In the genomic region with DNA sequence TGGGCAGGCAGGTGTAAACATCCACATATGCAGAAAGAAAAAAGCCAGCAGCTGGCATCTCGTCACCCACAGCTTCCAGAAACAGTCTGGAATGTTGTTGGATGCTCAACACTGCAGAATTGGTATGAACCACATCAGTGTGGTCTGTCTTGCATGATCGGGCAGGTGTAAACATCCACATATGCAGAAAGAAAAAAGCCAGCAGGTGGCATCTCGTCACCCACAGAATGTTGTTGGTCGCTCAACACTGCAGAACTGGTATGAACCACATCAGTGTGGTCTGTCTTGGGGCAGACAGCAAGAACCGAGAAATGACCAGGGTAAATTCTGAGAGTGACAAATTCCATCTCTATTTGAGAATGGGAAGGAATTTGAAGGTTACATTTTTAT, we compare ENCODE assay signal across 8 cellular contexts. TPM values are rescaled to one million over a fixed set of nuclear protein-coding genes. Genes with fewer than 3 reads are reported as not detected.
DNase-seq lines count a peak whose midpoint lies in the region; ATAC-seq and TF ChIP-seq lines count a peak whose summit lies in the region.

No MANE protein-coding gene starts in this region.

- H3K27ac Mint-ChIP-seq in activated T-helper 17 cell treated with anti-CD3 and anti-CD28 coated beads, Interleukin-2, amount 50 U/mL, for 72 hours = peak overlapping the region; percentile 72

- ATAC-seq in GM19468 (IDR thresholded peaks at IDR 0.05; ENCODE audit: extremely low read depth, unreplicated experiment) (peak; percentile 93), HG03460 (IDR thresholded peaks at IDR 0.05; ENCODE audit: unreplicated experiment) (peak; percentile 89)
- peak; percentile 74 for ATAC-seq in activated T-helper 17 cell treated with anti-CD3 and anti-CD28 coated beads, Interleukin-2, amount 50 U/mL, for 72 hours (replicated peaks)

- no peak overlapping the region for H3K4me3 ChIP-seq in GM12875 (ENCODE audit: low read depth, low read length)

- peaks cover 57% of the 10 kb centered on the region for H3K4me1 Mint-ChIP-seq in activated T-helper 17 cell treated with anti-CD3 and anti-CD28 coated beads, Interleukin-2, amount 50 U/mL, for 72 hours

- H3K9me3 Mint-ChIP-seq in activated T-helper 17 cell treated with anti-CD3 and anti-CD28 coated beads, Interleukin-2, amount 50 U/mL, for 72 hours = no peaks in the 10 kb centered on the region

- peak; percentile 31; the same call in 1 of the 2 replicates for TF ChIP-seq CTCF in GM12875 (IDR thresholded peaks at IDR 0.05; ENCODE audit: borderline replicate concordance, insufficient read depth, low read depth, low read length)

- H3K27me3 Mint-ChIP-seq in activated T-helper 17 cell treated with anti-CD3 and anti-CD28 coated beads, Interleukin-2, amount 50 U/mL, for 72 hours = no peaks in the 10 kb centered on the region

- H3K36me3 Mint-ChIP-seq in activated T-helper 17 cell treated with anti-CD3 and anti-CD28 coated beads, Interleukin-2, amount 50 U/mL, for 72 hours (ENCODE audit: low read depth) = peaks cover 13% of the 10 kb centered on the region

- peak overlapping the region; percentile 59 for H3K4me3 Mint-ChIP-seq in activated T-helper 17 cell treated with anti-CD3 and anti-CD28 coated beads, Interleukin-2, amount 50 U/mL, for 72 hours

- DNase-seq in stimulated activated CD8-positive, alpha-beta memory T cell treated with anti-CD3 and anti-CD28 coated beads, Interleukin-4, amount 100 ng/mL, for 48 hours = peak; percentile 46
- DNase-seq in SK-N-DZ (ENCODE audit: low spot score) (no peak), globus pallidus (ENCODE audit: low spot score) (no peak), COLO829 (ENCODE audit: low spot score) (no peak)

RNA-seq across cellular contexts. Expression of a gene that starts 39.6 kb away (rescaled TPM):
- 100 to 1,000 TPM; 142 to 227 TPM for total RNA-seq in activated T-helper 17 cell treated with anti-CD3 and anti-CD28 coated beads, Interleukin-2, amount 50 U/mL, for 72 hours
- polyA plus RNA-seq in SK-N-DZ (2014; cell fraction: cytosol; rRNA removed) = 7.9 and 11.6 TPM in 2 replicates
- polyA plus RNA-seq in SK-N-DZ (2014; cell fraction: nucleus; rRNA removed) = 5.7 and 8.7 TPM in 2 replicates
